Comparison of ENCODE assay signal across 1 cellular context in the genomic region with DNA sequence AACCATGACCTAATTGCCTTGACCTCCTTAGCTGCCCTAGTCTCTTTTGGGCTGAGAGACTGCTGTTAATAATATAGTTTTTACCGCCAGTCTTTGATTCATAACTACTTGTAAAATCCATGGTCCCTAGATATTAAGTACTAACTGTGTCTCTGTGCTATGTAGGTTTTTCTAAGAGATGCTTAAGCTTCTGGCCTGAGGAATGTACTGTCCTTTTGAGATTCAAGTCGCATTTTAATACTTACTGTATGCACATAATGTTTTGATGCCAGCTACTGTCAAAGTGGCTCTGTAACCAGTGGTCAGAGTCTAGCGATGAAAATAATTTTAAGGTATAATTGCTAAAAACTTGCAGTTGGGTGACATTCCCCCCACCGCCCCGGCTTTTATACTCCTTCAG.
TF ChIP-seq lines count a peak whose summit lies in the region.

No MANE protein-coding gene starts in this region.

TF ChIP-seq in HCT116, 20 proteins besides CTCF, POLR2A, EP300 and RAD21 (continued from another document):
- TF ChIP-seq, protein P1, sequence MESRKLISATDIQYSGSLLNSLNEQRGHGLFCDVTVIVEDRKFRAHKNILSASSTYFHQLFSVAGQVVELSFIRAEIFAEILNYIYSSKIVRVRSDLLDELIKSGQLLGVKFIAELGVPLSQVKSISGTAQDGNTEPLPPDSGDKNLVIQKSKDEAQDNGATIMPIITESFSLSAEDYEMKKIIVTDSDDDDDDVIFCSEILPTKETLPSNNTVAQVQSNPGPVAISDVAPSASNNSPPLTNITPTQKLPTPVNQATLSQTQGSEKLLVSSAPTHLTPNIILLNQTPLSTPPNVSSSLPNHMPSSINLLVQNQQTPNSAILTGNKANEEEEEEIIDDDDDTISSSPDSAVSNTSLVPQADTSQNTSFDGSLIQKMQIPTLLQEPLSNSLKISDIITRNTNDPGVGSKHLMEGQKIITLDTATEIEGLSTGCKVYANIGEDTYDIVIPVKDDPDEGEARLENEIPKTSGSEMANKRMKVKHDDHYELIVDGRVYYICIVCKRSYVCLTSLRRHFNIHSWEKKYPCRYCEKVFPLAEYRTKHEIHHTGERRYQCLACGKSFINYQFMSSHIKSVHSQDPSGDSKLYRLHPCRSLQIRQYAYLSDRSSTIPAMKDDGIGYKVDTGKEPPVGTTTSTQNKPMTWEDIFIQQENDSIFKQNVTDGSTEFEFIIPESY (IDR thresholded peaks at IDR 0.05; ENCODE audit: extremely low read depth, insufficient replicate concordance, low read length), result no peak
- TF ChIP-seq, protein P2, sequence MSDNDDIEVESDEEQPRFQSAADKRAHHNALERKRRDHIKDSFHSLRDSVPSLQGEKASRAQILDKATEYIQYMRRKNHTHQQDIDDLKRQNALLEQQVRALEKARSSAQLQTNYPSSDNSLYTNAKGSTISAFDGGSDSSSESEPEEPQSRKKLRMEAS (IDR thresholded peaks at IDR 0.05), result no peak
- TF ChIP-seq TCF7L2 (IDR thresholded peaks at IDR 0.05; ENCODE audit: borderline replicate concordance, extremely low read depth, insufficient read depth, insufficient read length), result no peak
- TF ChIP-seq EZH2phosphoT487 (IDR thresholded peaks at IDR 0.05; ENCODE audit: borderline replicate concordance), result no peak
- TF ChIP-seq ZNF274 (IDR thresholded peaks at IDR 0.05; ENCODE audit: low read depth, low read length), result no peak
- no peak for TF ChIP-seq ELF1 (IDR thresholded peaks at IDR 0.05; ENCODE audit: borderline replicate concordance, low read depth)
- no peak for TF ChIP-seq EGR1 (IDR thresholded peaks at IDR 0.05; ENCODE audit: low read depth)
